Comparison of ENCODE assay signal across 1 cellular context in genomic region chr19:44719262-44719701, GRCh38.
TF ChIP-seq lines count a peak whose summit lies in the region.

No MANE protein-coding gene starts in this region.

TF ChIP-seq in K562, 482 proteins besides CTCF, POLR2A, EP300 and RAD21:
- TF ChIP-seq ZBTB8A (IDR thresholded peaks at IDR 0.05; ENCODE audit: partially characterized antibody) (no peak), BCOR (IDR thresholded peaks at IDR 0.05) (peak; percentile 1; the same call in 1 of the 2 replicates)
